ENCODE assay signal across 8 cellular contexts in the genomic region with DNA sequence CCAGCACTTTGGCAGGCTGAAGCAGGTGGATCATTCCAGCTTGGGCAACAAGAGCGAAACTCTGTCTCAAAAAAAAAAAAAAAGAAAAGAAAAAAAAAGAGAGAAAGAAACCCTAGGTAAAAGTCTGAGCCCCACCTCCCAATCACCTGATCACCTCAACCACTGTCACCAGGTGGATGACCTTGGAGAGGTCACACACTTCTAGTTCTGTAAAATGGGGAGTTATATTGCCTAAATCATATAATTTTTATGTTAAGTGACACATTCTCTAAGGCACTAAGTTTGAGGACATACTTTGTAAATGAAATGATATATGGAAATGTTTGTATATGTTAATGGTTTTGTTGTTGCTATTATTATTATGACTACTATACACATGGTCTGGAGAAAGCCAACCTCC. TPM values are rescaled to one million over a fixed set of nuclear protein-coding genes. Genes with fewer than 3 reads are reported as not detected.
DNase-seq lines count a peak whose midpoint lies in the region; ATAC-seq, FAIRE-seq and TF ChIP-seq lines count a peak whose summit lies in the region.

No MANE protein-coding gene starts in this region.

- no peaks in the 10 kb centered on the region for H3K9me3 ChIP-seq in CD8-positive, alpha-beta T cell (ENCODE audit: low read length)
- H3K9me3 ChIP-seq in SJCRH30 (replicated peaks) (no peaks in the 10 kb centered on the region), esophagus (ENCODE audit: control insufficient read depth in 2 of 2, insufficient read depth in 1 of 2, low read depth in 1 of 2, low read length in 1 of 2) (no peaks in the 10 kb centered on the region), pancreas (no peaks in the 10 kb centered on the region)

- no peak overlapping the region for H3K4me3 ChIP-seq in CD8-positive, alpha-beta T cell (ENCODE audit: low read depth, low read length)
- H3K4me3 ChIP-seq in SJCRH30 (peak overlapping the region; percentile 86), esophagus (ENCODE audit: low read depth in 1 of 2, low read length in 2 of 2) (peak overlapping the region in 1 of 2 donors; percentile 63), pancreas (no peak overlapping the region)

- WGBS in esophagus, 2 donors: 93 to 95% methylated on average over 1 of the region's 1 CpG
- 92 to 100% methylated on average over 1 of the region's 1 CpG for WGBS in pancreas, 2 donors

- no peak for ATAC-seq in CD8-positive, alpha-beta T cell
- ATAC-seq in pancreas: no peak
- no peak for ATAC-seq in omental fat pad (ENCODE audit: low FRiP score)
- ATAC-seq in HG03175 (IDR thresholded peaks at IDR 0.05; ENCODE audit: unreplicated experiment): no peak

- peaks cover 18% of the 10 kb centered on the region for H3K4me1 ChIP-seq in CD8-positive, alpha-beta T cell (ENCODE audit: insufficient read depth, low read length)
- H3K4me1 ChIP-seq in SJCRH30 (peaks cover 25% of the 10 kb centered on the region), esophagus (ENCODE audit: control insufficient read depth in 2 of 2, insufficient read depth in 2 of 2, low read length in 1 of 2) (peaks cover 0 to 8% of the 10 kb centered on the region in 2 donors), pancreas (peaks cover 0 to 11% (median 10%) of the 10 kb centered on the region in 3 donors)

- H3K4me1 Mint-ChIP-seq in CD8-positive, alpha-beta T cell (ENCODE audit: low read depth): peaks cover 14% of the 10 kb centered on the region

- H3K27me3 Mint-ChIP-seq in CD8-positive, alpha-beta T cell (ENCODE audit: low read depth): peaks cover 2% of the 10 kb centered on the region

- H3K9me3 Mint-ChIP-seq in CD8-positive, alpha-beta T cell: no peaks in the 10 kb centered on the region

- H3K36me3 Mint-ChIP-seq in CD8-positive, alpha-beta T cell: no peaks in the 10 kb centered on the region

- peaks cover 3% of the 10 kb centered on the region for H3K27me3 ChIP-seq in CD8-positive, alpha-beta T cell (ENCODE audit: insufficient read depth, low read length)
- H3K27me3 ChIP-seq in SJCRH30: no peaks in the 10 kb centered on the region
- H3K27me3 ChIP-seq in esophagus (ENCODE audit: control insufficient read depth in 1 of 2, insufficient read depth in 2 of 2, low read length in 2 of 2): no peaks in the 10 kb centered on the region
- no peaks in the 10 kb centered on the region for H3K27me3 ChIP-seq in pancreas

- DNase-seq in CD8-positive, alpha-beta T cell: no peak
- DNase-seq in SJCRH30 (no peak), pancreas (no peak), omental fat pad (ENCODE audit: low spot score) (no peak), cerebellar nuclear complex (lab: John Stamatoyannopoulos, UW) (no peak)
- DNase-seq in stimulated activated CD4-positive, alpha-beta T cell treated with anti-CD3 and anti-CD28 coated beads, Interleukin-4, amount 100 ng/mL, for 24 hours: no peak

- no peak for TF ChIP-seq CTCF in CD8-positive, alpha-beta T cell (IDR thresholded peaks at IDR 0.05)
- no peak for TF ChIP-seq CTCF in pancreas (IDR thresholded peaks at IDR 0.05)
- no peak for TF ChIP-seq CTCF in omental fat pad (IDR thresholded peaks at IDR 0.05)

- no peak overlapping the region for H3K27ac ChIP-seq in CD8-positive, alpha-beta T cell (ENCODE audit: low read depth, low read length)
- H3K27ac ChIP-seq in SJCRH30 (peak overlapping the region; percentile 97), esophagus (ENCODE audit: low read depth in 2 of 2, low read length in 1 of 2) (peak overlapping the region; percentile 96 to 98), pancreas (peak overlapping the region; percentile 94 to 97 (median 96))

- H3K36me3 ChIP-seq in CD8-positive, alpha-beta T cell (ENCODE audit: insufficient read depth, low read length): no peaks in the 10 kb centered on the region
- no peaks in the 10 kb centered on the region for H3K36me3 ChIP-seq in SJCRH30
- no peaks in the 10 kb centered on the region for H3K36me3 ChIP-seq in esophagus (ENCODE audit: control insufficient read depth in 2 of 2, insufficient read depth in 2 of 2, low read length in 1 of 2)
- H3K36me3 ChIP-seq in pancreas: no peaks in the 10 kb centered on the region

- POLR2A ChIA-PET in CD8-positive, alpha-beta T cell (lab: Charles Lee): interaction anchor here (0.6 to 1.4 kb wide), 2 partner anchors 8 to 13 kb away, joined by 3 to 4 read pairs; no protein-coding TSS in a partner anchor

- H3K27ac Mint-ChIP-seq in CD8-positive, alpha-beta T cell: no peak overlapping the region

- H3K4me3 Mint-ChIP-seq in CD8-positive, alpha-beta T cell: peak overlapping the region; percentile 85

- no peak for FAIRE-seq in pancreas (lab: Jason Lieb, UNC)

- intact Hi-C loops in CD8-positive, alpha-beta T cell (cut with DNase I, micrococcal nuclease): loop anchor here (2.0 to 5.0 kb wide), 2 partner anchors 32 to 39 kb away; a partner anchor contains a TSS
- intact Hi-C loops in pancreas (cut with DNase I): loop anchor here in 1 of 3 donors (5.0 kb wide), 1 partner anchor 39 kb away; a partner anchor contains a TSS

- CTCF ChIA-PET in CD8-positive, alpha-beta T cell (lab: Charles Lee): interaction anchor here (1.1 to 2.6 kb wide), 4 partner anchors 26 to 144 kb away, joined by 3 to 11 read pairs (median 4); a partner anchor contains a TSS

RNA-seq across cellular contexts. Expression of a gene that starts 1.5 kb away (rescaled TPM):
- total RNA-seq in CD8-positive, alpha-beta T cell: 1 to 10 TPM in 1 of 2 experiments, under 1 TPM in 1; 0.90 to 1.5 TPM
- total RNA-seq in SJCRH30 (2014; rRNA removed; shearing (Covaris generic)): 38.0 and 38.8 TPM in 2 replicates
- polyA plus RNA-seq in esophagus (100 to 1,000 TPM in 1 of 2 donors, 10 to 100 TPM in 1; 49.4 to 102 TPM), pancreas (10 to 100 TPM; 35.1 to 50.1 TPM)
- total RNA-seq in pancreas (100 to 1,000 TPM in 1 of 6 donors, 10 to 100 TPM in 5; 29.5 to 106 (median 50.7) TPM), omental fat pad (1 to 10 TPM; 2.9 to 8.3 (median 7.6) TPM)

RNA-seq across cellular contexts. Expression of a gene that starts 25.9 kb away (rescaled TPM):
- 10 to 100 TPM; 61.6 to 62.4 TPM for total RNA-seq in CD8-positive, alpha-beta T cell
- total RNA-seq in SJCRH30 (2014; rRNA removed; shearing (Covaris generic)): 342 and 348 TPM in 2 replicates
- 100 to 1,000 TPM; 103 to 180 TPM for polyA plus RNA-seq in esophagus
- total RNA-seq in pancreas: 10 to 100 TPM; 30.1 to 59.8 (median 42.7) TPM
- polyA plus RNA-seq in pancreas: 10 to 100 TPM; 38.2 to 43.5 TPM
- total RNA-seq in omental fat pad: 100 to 1,000 TPM in 3 of 4 donors, 10 to 100 TPM in 1; 90.2 to 232 (median 119) TPM

RNA-seq across cellular contexts. Expression of a gene that starts 36.7 kb away (rescaled TPM):
- total RNA-seq in CD8-positive, alpha-beta T cell: 10 to 100 TPM; 33.8 to 36.7 TPM
- 229 and 271 TPM in 2 replicates for total RNA-seq in SJCRH30 (2014; rRNA removed; shearing (Covaris generic))
- polyA plus RNA-seq in esophagus (100 to 1,000 TPM; 899 to 941 TPM), pancreas (100 to 1,000 TPM; 438 to 593 TPM)
- total RNA-seq in pancreas (10 to 100 TPM; 13.8 to 37.2 (median 27.5) TPM), omental fat pad (1,000 to 10,000 TPM in 2 of 4 donors, 100 to 1,000 TPM in 2; 482 to 1,592 (median 1,024) TPM)

RNA-seq across cellular contexts. Expression of a gene that starts 38.0 kb away (rescaled TPM):
- total RNA-seq in CD8-positive, alpha-beta T cell: 1,000 to 10,000 TPM; 5,791 to 5,914 TPM
- 5,544 and 5,661 TPM in 2 replicates for total RNA-seq in SJCRH30 (2014; rRNA removed; shearing (Covaris generic))
- polyA plus RNA-seq in esophagus (1,000 to 10,000 TPM; 1,736 to 6,738 TPM), pancreas (1,000 to 10,000 TPM; 1,821 to 3,381 TPM)
- total RNA-seq in pancreas (1,000 to 10,000 TPM; 2,275 to 3,960 (median 2,741) TPM), omental fat pad (1,000 to 10,000 TPM; 2,553 to 3,094 (median 2,929) TPM)

RNA-seq across cellular contexts. Expression of a gene that starts 39.6 kb away (rescaled TPM):
- total RNA-seq in CD8-positive, alpha-beta T cell: 1 to 10 TPM; 9.0 TPM
- total RNA-seq in SJCRH30 (2014; rRNA removed; shearing (Covaris generic)): 5.5 and 5.8 TPM in 2 replicates
- polyA plus RNA-seq in esophagus: 1 to 10 TPM; 1.4 to 2.2 TPM
- total RNA-seq in pancreas: 1 to 10 TPM; 2.6 to 4.1 (median 3.2) TPM
- polyA plus RNA-seq in pancreas: 1 to 10 TPM; 1.9 to 3.0 TPM
- 1 to 10 TPM; 3.5 to 5.5 (median 4.9) TPM for total RNA-seq in omental fat pad
